Comparison of ENCODE assay signal across 34 cellular contexts in genomic region chr11:35109827-35110226, GRCh38.
"Had no signal": no experiment of that assay in that cellular context is flagged by ENCODE, and none has a peak within 500 bp of the region (broad histone marks: within the 10 kb centered on the region; RNA-seq: fewer than 3 reads in every experiment).

No MANE protein-coding gene starts in this region.

- H3K27ac ChIP-seq: adrenal gland, VCaP had no signal

- H3K27me3 ChIP-seq: adrenal gland had no signal

- H3K36me3 ChIP-seq: adrenal gland had no signal

- H3K36me3 Mint-ChIP-seq: activated CD4-positive, alpha-beta memory T cell treated with anti-CD3 and anti-CD28 coated beads for 36 hours; brain had no signal

- H3K9me3 ChIP-seq: adrenal gland had no signal

- H3K27ac Mint-ChIP-seq: activated CD4-positive, alpha-beta memory T cell treated with anti-CD3 and anti-CD28 coated beads for 36 hours; activated naive CD4-positive, alpha-beta T cell treated with anti-CD3 and anti-CD28 coated beads for 36 hours; activated naive CD4-positive, alpha-beta T cell treated with anti-CD3 and anti-CD28 coated beads, Interleukin-2, amount 50 U/mL, for 72 hours; activated T-helper 1 cell treated with anti-CD3 and anti-CD28 coated beads, Interleukin-12 subunit alpha, Interleukin-12 subunit beta, Interleukin-2, Interleukin-4 antibody, amounts not matched to agents 30 ng/mL and 10 ng/mL and 1 ng/mL, durations not matched to agents 14 hours and 24 hours and 36 hours; brain had no signal

- FAIRE-seq: astrocyte, colon, RCC 7860 had no signal

- H3K4me3 Mint-ChIP-seq: activated CD4-positive, alpha-beta memory T cell treated with anti-CD3 and anti-CD28 coated beads for 36 hours; activated naive CD4-positive, alpha-beta T cell treated with anti-CD3 and anti-CD28 coated beads for 36 hours; activated T-cell treated with anti-CD3 and anti-CD28 coated beads, Interleukin-2, amount 50 U/mL, for 4 hours; activated T-helper 1 cell treated with anti-CD3 and anti-CD28 coated beads, Interleukin-12 subunit alpha, Interleukin-12 subunit beta, Interleukin-2, Interleukin-4 antibody, amounts not matched to agents 30 ng/mL and 10 ng/mL and 1 ng/mL, durations not matched to agents 14 hours and 24 hours and 36 hours; brain had no signal

- H3K27me3 Mint-ChIP-seq: activated B cell treated with CpG ODN at 0.5 μM for 24 hours; activated CD4-positive, alpha-beta memory T cell treated with anti-CD3 and anti-CD28 coated beads for 36 hours had no signal

- H3K9me3 Mint-ChIP-seq: activated B cell treated with CpG ODN at 0.5 μM for 24 hours; activated CD4-positive, alpha-beta memory T cell treated with anti-CD3 and anti-CD28 coated beads for 36 hours; activated T-cell treated with anti-CD3 and anti-CD28 coated beads, Interleukin-2, amount 50 U/mL, for 4 hours; activated T-helper 1 cell treated with anti-CD3 and anti-CD28 coated beads, Interleukin-12 subunit alpha, Interleukin-12 subunit beta, Interleukin-2, Interleukin-4 antibody, amounts not matched to agents 30 ng/mL and 10 ng/mL and 1 ng/mL, durations not matched to agents 14 hours and 24 hours and 36 hours had no signal

- ATAC-seq: activated naive CD4-positive, alpha-beta T cell treated with anti-CD3 and anti-CD28 coated beads, Interleukin-2, amount 50 U/mL, for 72 hours; activated T-cell treated with anti-CD3 and anti-CD28 coated beads, Interleukin-2, amount 50 U/mL, for 4 hours; PC-3; Right ventricle myocardium inferior; SK-N-SH treated with all-trans-retinoic acid at 6 μM for 48 hours had no signal

- DNase-seq: activated B cell treated with CpG ODN at 0.5 μM for 24 hours; activated CD4-positive, alpha-beta memory T cell treated with anti-CD3 and anti-CD28 coated beads for 36 hours; activated CD4-positive, alpha-beta T cell treated with anti-CD3 and anti-CD28 coated beads for 4 hours; activated CD4-positive, alpha-beta T cell treated with anti-CD3 and anti-CD28 coated beads, Interleukin-2, amount 50 U/mL, for 1 hour; activated CD4-positive, CD25-positive, alpha-beta regulatory T cell treated with anti-CD3 and anti-CD28 coated beads, Interleukin-2, amount 50 U/mL, for 72 hours; activated CD8-positive, alpha-beta memory T cell treated with anti-CD3 and anti-CD28 coated beads, Interleukin-2, amount 50 U/mL, for 4 hours; activated gamma-delta T cell treated with Interleukin-2 at 50 U/mL for 16 hours; activated naive CD4-positive, alpha-beta T cell treated with anti-CD3 and anti-CD28 coated beads for 36 hours; activated T-cell treated with anti-CD3 and anti-CD28 coated beads for 4 hours; activated T-cell treated with anti-CD3 and anti-CD28 coated beads, Interleukin-2, amount 50 U/mL, for 4 hours; adrenal gland; central memory CD4-positive, alpha-beta T cell; NCI-H1105; NCI-H1417 treated with DMSO at 0.1 percent for 48 hours; NCI-H187 treated with DMSO at 0.1 percent for 48 hours; NCI-H2081; NCI-H2171 treated with DMSO at 0.1 percent for 48 hours; NCI-H2227 treated with DMSO at 0.1 percent for 48 hours; NCI-H446 treated with DMSO at 0.1 percent for 48 hours; NCI-H524; PC-3; SIG-M5; T-helper 1 cell; T-helper 2 cell; T-helper 9 cell had no signal

- H3K4me3 ChIP-seq: adrenal gland had no signal
